1 cellular context compared by ENCODE assay signal in the genomic region with DNA sequence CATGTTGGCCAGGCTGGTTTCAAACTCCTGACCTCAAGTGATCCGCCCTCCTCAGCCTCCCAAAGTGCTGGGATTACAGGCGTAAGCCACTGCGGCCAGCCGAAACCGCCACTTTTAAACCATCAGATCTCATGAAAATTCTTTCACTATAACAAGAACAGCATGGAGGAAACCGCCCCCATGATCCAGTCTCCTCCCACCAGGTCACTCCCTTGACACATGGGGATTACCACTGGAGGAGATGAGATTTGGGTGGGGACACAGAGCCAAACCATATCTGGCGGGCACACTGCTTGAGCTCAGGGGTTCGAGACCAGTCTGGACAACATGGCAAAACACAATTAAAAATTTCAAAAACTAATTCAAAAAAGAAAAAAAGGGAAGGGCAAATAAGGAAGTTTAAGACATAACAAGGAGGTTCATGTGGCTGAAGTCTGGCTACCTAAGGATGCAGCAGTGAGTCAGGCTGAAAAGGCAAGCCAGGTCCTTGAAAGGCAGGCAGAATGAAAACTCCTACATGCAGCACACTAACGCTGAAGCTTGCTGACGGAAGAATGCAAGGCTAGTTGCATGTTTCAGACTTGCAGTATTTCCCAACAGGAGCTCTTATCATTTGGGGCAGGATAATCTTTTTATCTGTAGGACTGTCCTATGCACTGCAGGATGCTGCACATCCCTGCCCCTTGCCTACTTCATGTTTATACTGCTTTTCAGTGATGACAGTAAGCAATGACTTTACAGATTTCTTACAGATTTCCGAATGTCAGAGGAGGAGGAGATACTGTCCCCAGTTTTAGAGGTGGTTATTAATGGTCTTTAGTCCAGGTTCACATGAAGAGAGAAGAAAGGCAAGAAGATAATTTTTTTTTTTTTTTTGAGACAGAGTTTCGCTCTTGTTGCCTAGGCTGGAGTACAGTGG.
TF ChIP-seq lines count a peak whose summit lies in the region.

No MANE protein-coding gene starts in this region.

TF ChIP-seq in K562, 482 proteins besides CTCF, POLR2A, EP300 and RAD21 (continued from another document):
- TF ChIP-seq BCOR (IDR thresholded peaks at IDR 0.05) = no peak
- TF ChIP-seq, protein P1, sequence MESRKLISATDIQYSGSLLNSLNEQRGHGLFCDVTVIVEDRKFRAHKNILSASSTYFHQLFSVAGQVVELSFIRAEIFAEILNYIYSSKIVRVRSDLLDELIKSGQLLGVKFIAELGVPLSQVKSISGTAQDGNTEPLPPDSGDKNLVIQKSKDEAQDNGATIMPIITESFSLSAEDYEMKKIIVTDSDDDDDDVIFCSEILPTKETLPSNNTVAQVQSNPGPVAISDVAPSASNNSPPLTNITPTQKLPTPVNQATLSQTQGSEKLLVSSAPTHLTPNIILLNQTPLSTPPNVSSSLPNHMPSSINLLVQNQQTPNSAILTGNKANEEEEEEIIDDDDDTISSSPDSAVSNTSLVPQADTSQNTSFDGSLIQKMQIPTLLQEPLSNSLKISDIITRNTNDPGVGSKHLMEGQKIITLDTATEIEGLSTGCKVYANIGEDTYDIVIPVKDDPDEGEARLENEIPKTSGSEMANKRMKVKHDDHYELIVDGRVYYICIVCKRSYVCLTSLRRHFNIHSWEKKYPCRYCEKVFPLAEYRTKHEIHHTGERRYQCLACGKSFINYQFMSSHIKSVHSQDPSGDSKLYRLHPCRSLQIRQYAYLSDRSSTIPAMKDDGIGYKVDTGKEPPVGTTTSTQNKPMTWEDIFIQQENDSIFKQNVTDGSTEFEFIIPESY (CRISPR knock-in tag; IDR thresholded peaks at IDR 0.05) = peak; percentile 75; the same call in 1 of the 2 replicates
- no peak for TF ChIP-seq CEBPG (CRISPR knock-in tag; IDR thresholded peaks at IDR 0.05)
- peak in 1 of 2 experiments; percentile 75; a peak in 2 of 4 replicates for TF ChIP-seq CEBPG (tag; conservative IDR thresholded peaks at IDR 0.05 in 1 of 2, IDR thresholded peaks at IDR 0.05 in 1 of 2)
- TF ChIP-seq CREB1 (IDR thresholded peaks at IDR 0.05) = no peak
- TF ChIP-seq CREB1 (CRISPR knock-in tag; IDR thresholded peaks at IDR 0.05) = no peak
- TF ChIP-seq STAT5B (CRISPR knock-in tag; IDR thresholded peaks at IDR 0.05) = no peak
- TF ChIP-seq ZNF644 (tag; IDR thresholded peaks at IDR 0.05; ENCODE audit: low read depth) = no peak
- no peak for TF ChIP-seq SMAD3 (CRISPR knock-in tag; conservative IDR thresholded peaks at IDR 0.05)
- no peak for TF ChIP-seq MTF1 (CRISPR knock-in tag; IDR thresholded peaks at IDR 0.05; ENCODE audit: borderline replicate concordance)
- TF ChIP-seq ZNF3 (CRISPR knock-in tag; IDR thresholded peaks at IDR 0.05) = no peak
- no peak for TF ChIP-seq RBFOX2 (IDR thresholded peaks at IDR 0.05; ENCODE audit: low read depth, low read length)
- TF ChIP-seq MAFG (tag; conservative IDR thresholded peaks at IDR 0.05) = peak; percentile 89
- no peak for TF ChIP-seq TRIM24 (IDR thresholded peaks at IDR 0.05)
- TF ChIP-seq TCF3 (CRISPR knock-in tag; IDR thresholded peaks at IDR 0.05) = no peak
- no peak for TF ChIP-seq TAF15 (IDR thresholded peaks at IDR 0.05; ENCODE audit: low read depth, low read length)
- no peak for TF ChIP-seq TCF7L2 (IDR thresholded peaks at IDR 0.05; ENCODE audit: low read depth, low read length)
- TF ChIP-seq IRF9 (tag; IDR thresholded peaks at IDR 0.05) = no peak
- no peak for TF ChIP-seq PBX2 (CRISPR knock-in tag; IDR thresholded peaks at IDR 0.05; ENCODE audit: low read depth)
- TF ChIP-seq PBX2 (tag; conservative IDR thresholded peaks at IDR 0.05; ENCODE audit: low read depth) = peak; percentile 87
- no peak for TF ChIP-seq ZNF146 (CRISPR knock-in tag; IDR thresholded peaks at IDR 0.05; ENCODE audit: unreplicated experiment)
- TF ChIP-seq NFE2L1 (tag; IDR thresholded peaks at IDR 0.05; ENCODE audit: borderline replicate concordance, low read depth) = peak; percentile 35; the same call in 1 of the 2 replicates
- peak; percentile 24; the same call in 1 of the 2 replicates for TF ChIP-seq MAFF (IDR thresholded peaks at IDR 0.05; ENCODE audit: low read length)
- TF ChIP-seq NFE2 (IDR thresholded peaks at IDR 0.05; ENCODE audit: low read depth) = peak; percentile 55; the same call in 1 of the 2 replicates
- TF ChIP-seq EGR1 (conservative IDR thresholded peaks at IDR 0.05) = no peak
- TF ChIP-seq, protein P2, sequence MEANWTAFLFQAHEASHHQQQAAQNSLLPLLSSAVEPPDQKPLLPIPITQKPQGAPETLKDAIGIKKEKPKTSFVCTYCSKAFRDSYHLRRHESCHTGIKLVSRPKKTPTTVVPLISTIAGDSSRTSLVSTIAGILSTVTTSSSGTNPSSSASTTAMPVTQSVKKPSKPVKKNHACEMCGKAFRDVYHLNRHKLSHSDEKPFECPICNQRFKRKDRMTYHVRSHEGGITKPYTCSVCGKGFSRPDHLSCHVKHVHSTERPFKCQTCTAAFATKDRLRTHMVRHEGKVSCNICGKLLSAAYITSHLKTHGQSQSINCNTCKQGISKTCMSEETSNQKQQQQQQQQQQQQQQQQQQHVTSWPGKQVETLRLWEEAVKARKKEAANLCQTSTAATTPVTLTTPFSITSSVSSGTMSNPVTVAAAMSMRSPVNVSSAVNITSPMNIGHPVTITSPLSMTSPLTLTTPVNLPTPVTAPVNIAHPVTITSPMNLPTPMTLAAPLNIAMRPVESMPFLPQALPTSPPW (CRISPR knock-in tag; IDR thresholded peaks at IDR 0.05) = no peak; the same call in 1 of the 2 replicates
- TF ChIP-seq FOXJ2 (tag; IDR thresholded peaks at IDR 0.05) = peak; percentile 85
- TF ChIP-seq MECOM (CRISPR knock-in tag; IDR thresholded peaks at IDR 0.05) = 0 out of 2 replicates have a peak, but pooled peaks have one; percentile 28
- TF ChIP-seq ZNF224 (CRISPR knock-in tag; IDR thresholded peaks at IDR 0.05) = no peak
- TF ChIP-seq, protein P3, sequence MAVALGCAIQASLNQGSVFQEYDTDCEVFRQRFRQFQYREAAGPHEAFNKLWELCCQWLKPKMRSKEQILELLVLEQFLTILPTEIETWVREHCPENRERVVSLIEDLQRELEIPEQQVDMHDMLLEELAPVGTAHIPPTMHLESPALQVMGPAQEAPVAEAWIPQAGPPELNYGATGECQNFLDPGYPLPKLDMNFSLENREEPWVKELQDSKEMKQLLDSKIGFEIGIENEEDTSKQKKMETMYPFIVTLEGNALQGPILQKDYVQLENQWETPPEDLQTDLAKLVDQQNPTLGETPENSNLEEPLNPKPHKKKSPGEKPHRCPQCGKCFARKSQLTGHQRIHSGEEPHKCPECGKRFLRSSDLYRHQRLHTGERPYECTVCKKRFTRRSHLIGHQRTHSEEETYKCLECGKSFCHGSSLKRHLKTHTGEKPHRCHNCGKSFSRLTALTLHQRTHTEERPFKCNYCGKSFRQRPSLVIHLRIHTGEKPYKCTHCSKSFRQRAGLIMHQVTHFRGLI (CRISPR knock-in tag; IDR thresholded peaks at IDR 0.05) = no peak
- no peak for TF ChIP-seq KAT7 (CRISPR knock-in tag; IDR thresholded peaks at IDR 0.05; ENCODE audit: borderline replicate concordance)
- no peak for TF ChIP-seq ZBTB7A (IDR thresholded peaks at IDR 0.05; ENCODE audit: borderline replicate concordance, control insufficient read depth, low read depth, low read length)
- TF ChIP-seq NCOA1 (IDR thresholded peaks at IDR 0.05; ENCODE audit: low read depth) = no peak
- no peak for TF ChIP-seq ZBTB1 (CRISPR knock-in tag; IDR thresholded peaks at IDR 0.05; ENCODE audit: borderline replicate concordance, low read depth)
- no peak for TF ChIP-seq ILK (tag; IDR thresholded peaks at IDR 0.05; ENCODE audit: borderline replicate concordance, low read depth)
- TF ChIP-seq, protein P4, sequence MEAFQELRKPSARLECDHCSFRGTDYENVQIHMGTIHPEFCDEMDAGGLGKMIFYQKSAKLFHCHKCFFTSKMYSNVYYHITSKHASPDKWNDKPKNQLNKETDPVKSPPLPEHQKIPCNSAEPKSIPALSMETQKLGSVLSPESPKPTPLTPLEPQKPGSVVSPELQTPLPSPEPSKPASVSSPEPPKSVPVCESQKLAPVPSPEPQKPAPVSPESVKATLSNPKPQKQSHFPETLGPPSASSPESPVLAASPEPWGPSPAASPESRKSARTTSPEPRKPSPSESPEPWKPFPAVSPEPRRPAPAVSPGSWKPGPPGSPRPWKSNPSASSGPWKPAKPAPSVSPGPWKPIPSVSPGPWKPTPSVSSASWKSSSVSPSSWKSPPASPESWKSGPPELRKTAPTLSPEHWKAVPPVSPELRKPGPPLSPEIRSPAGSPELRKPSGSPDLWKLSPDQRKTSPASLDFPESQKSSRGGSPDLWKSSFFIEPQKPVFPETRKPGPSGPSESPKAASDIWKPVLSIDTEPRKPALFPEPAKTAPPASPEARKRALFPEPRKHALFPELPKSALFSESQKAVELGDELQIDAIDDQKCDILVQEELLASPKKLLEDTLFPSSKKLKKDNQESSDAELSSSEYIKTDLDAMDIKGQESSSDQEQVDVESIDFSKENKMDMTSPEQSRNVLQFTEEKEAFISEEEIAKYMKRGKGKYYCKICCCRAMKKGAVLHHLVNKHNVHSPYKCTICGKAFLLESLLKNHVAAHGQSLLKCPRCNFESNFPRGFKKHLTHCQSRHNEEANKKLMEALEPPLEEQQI (IDR thresholded peaks at IDR 0.05) = no peak
- TF ChIP-seq SAP30 (IDR thresholded peaks at IDR 0.05; ENCODE audit: borderline replicate concordance, insufficient read depth, low read depth, low read length, poor library complexity, severe bottlenecking) = no peak
- peak; percentile 67 for TF ChIP-seq MEIS2 (IDR thresholded peaks at IDR 0.05; ENCODE audit: partially characterized antibody)
- no peak for TF ChIP-seq BHLHE40 (IDR thresholded peaks at IDR 0.05; ENCODE audit: low read length)
- TF ChIP-seq CCAR2 (IDR thresholded peaks at IDR 0.05; ENCODE audit: low read depth, low read length) = no peak
